Comparison of ENCODE assay signal across 28 cellular contexts in the genomic region with DNA sequence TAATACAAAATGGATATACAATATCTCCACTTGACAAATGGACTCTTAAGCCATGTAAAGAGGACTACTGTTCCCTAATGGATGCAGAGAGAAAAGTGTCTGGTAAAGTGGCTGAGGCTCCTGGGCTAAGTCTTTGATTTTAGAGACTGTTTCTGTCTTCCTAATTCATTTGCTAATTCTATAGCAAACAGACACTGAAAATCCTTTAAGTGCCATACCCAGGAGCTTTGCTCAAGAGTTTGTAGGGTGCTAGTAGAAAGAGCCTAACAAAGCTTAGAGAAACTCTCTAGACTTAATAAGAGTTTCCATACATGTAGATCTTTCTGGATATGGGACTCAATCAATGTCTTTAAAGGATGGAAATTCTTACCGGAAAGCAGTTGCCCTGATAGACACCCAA. TPM values are rescaled to one million over a fixed set of nuclear protein-coding genes. Genes with fewer than 3 reads are reported as not detected.
"Had no signal": no experiment of that assay in that cellular context is flagged by ENCODE, and none has a peak within 500 bp of the region (broad histone marks: within the 10 kb centered on the region; RNA-seq: fewer than 3 reads in every experiment).

No MANE protein-coding gene starts in this region.

- H3K36me3 ChIP-seq: cardiac muscle cell, colonic mucosa, gastrocnemius medialis, right lobe of liver, uterus had no signal

- H3K9me3 ChIP-seq: body of pancreas, colonic mucosa, gastrocnemius medialis, right lobe of liver, uterus had no signal

- DNase-seq: activated CD4-positive, alpha-beta T cell treated with anti-CD3 and anti-CD28 coated beads for 4 hours; activated CD4-positive, alpha-beta T cell treated with anti-CD3 and anti-CD28 coated beads, Interleukin-2, amount 50 U/mL, for 4 hours; activated CD4-positive, CD25-positive, alpha-beta regulatory T cell; activated effector memory CD4-positive, alpha-beta T cell treated with Interleukin-2 at 50 U/mL for 16 hours; activated naive CD4-positive, alpha-beta T cell treated with Interleukin-2 at 50 U/mL for 16 hours; activated T-cell treated with anti-CD3 and anti-CD28 coated beads for 4 hours; activated T-cell treated with anti-CD3 and anti-CD28 coated beads, Interleukin-2, amount 50 U/mL, for 72 hours; anterior cingulate cortex; body of pancreas; cerebellar nuclear complex; colonic mucosa; effector CD8-positive, alpha-beta T cell; gastrocnemius medialis; hippocampal formation; left cardiac atrium; left ventricle myocardium superior; right lobe of liver; stimulated activated CD4-positive, alpha-beta T cell treated with anti-CD3 and anti-CD28 coated beads, Interleukin-12 subunit alpha, Interleukin-12 subunit beta, amount 100 ng/mL, for 4 hours; stimulated activated CD4-positive, alpha-beta T cell treated with anti-CD3 and anti-CD28 coated beads, Interleukin-4, amount 100 ng/mL, for 1 hour; uterus had no signal

- H3K4me1 ChIP-seq: body of pancreas, colonic mucosa, right lobe of liver, uterus had no signal

- ATAC-seq: activated T-cell treated with anti-CD3 and anti-CD28 coated beads, Interleukin-2, amount 50 U/mL, for 72 hours; body of pancreas; gastrocnemius medialis; left cardiac atrium; left ventricle myocardium superior; right lobe of liver had no signal

- H3K27ac ChIP-seq: body of pancreas, cardiac muscle cell, colonic mucosa, gastrocnemius medialis, right lobe of liver, uterus had no signal

- H3K27me3 ChIP-seq: body of pancreas, cardiac muscle cell, colonic mucosa, gastrocnemius medialis, right lobe of liver, uterus had no signal

- H3K4me3 ChIP-seq: body of pancreas, cardiac muscle cell, colonic mucosa, gastrocnemius medialis, right lobe of liver, skin epidermis, uterus had no signal

RNA-seq across cellular contexts. Expression of gene CEP55, which starts 16.7 kb away (rescaled TPM):
- total RNA-seq: body of pancreas had no signal

RNA-seq across cellular contexts. Expression of gene FFAR4, which starts 53.4 kb away (rescaled TPM):
- total RNA-seq: activated T-cell treated with anti-CD3 and anti-CD28 coated beads, Interleukin-2, amount 50 U/mL, for 72 hours; cardiac muscle cell; dermis microvascular lymphatic vessel endothelial cell; epithelial cell of proximal tubule; lung microvascular endothelial cell; osteocyte; renal cortical epithelial cell; uterus had no signal
- polyA plus RNA-seq: cardiac muscle cell, keratinocyte had no signal
